In genomic region chrX:40106677-40107290, GRCh38 we compare ENCODE assay signal across 8 cellular contexts. TPM values are rescaled to one million over a fixed set of nuclear protein-coding genes. Genes with fewer than 3 reads are reported as not detected.
DNase-seq lines count a peak whose midpoint lies in the region; ATAC-seq and TF ChIP-seq lines count a peak whose summit lies in the region.

No MANE protein-coding gene starts in this region.

- H3K27me3 Mint-ChIP-seq in T-cell (peaks cover 0 to 13% of the 10 kb centered on the region in 2 donors), glutamatergic neuron (ENCODE audit: unreplicated experiment) (peaks cover 2% of the 10 kb centered on the region)

- peaks cover 10 to 22% (median 15%) of the 10 kb centered on the region in 3 donors for H3K4me1 Mint-ChIP-seq in T-cell
- H3K4me1 Mint-ChIP-seq in glutamatergic neuron (ENCODE audit: low read depth, unreplicated experiment) = peaks cover 12% of the 10 kb centered on the region
- peaks cover 6% of the 10 kb centered on the region for H3K4me1 Mint-ChIP-seq in stimulated activated effector memory CD8-positive, alpha-beta T cell treated with anti-CD3 and anti-CD28 coated beads, Interleukin-12 subunit alpha, Interleukin-12 subunit beta, amount 100 ng/mL, for 72 hours

- peak overlapping the region; percentile 55 to 83 for H3K27ac Mint-ChIP-seq in T-cell
- no peak overlapping the region for H3K27ac Mint-ChIP-seq in glutamatergic neuron (ENCODE audit: unreplicated experiment)
- H3K27ac Mint-ChIP-seq in stimulated activated effector memory CD8-positive, alpha-beta T cell treated with anti-CD3 and anti-CD28 coated beads, Interleukin-12 subunit alpha, Interleukin-12 subunit beta, amount 100 ng/mL, for 72 hours = peak overlapping the region; percentile 92

- CTCF ChIA-PET in T-cell (lab: Charles Lee) = no interaction called here

- H3K9me3 Mint-ChIP-seq in T-cell (no peaks in the 10 kb centered on the region), glutamatergic neuron (ENCODE audit: unreplicated experiment) (peaks cover 2% of the 10 kb centered on the region)
- no peaks in the 10 kb centered on the region for H3K9me3 Mint-ChIP-seq in stimulated activated effector memory CD8-positive, alpha-beta T cell treated with anti-CD3 and anti-CD28 coated beads, Interleukin-12 subunit alpha, Interleukin-12 subunit beta, amount 100 ng/mL, for 72 hours

- TF ChIP-seq CTCF in glutamatergic neuron (IDR thresholded peaks at IDR 0.05; ENCODE audit: partially characterized antibody, unreplicated experiment) = no peak

- ATAC-seq in T-cell (replicated peaks in 1 of 4) (peak in 1 of 4 experiments; percentile 4), HG03469 (IDR thresholded peaks at IDR 0.05; ENCODE audit: unreplicated experiment) (no peak)
- ATAC-seq in stimulated activated effector memory CD8-positive, alpha-beta T cell treated with anti-CD3 and anti-CD28 coated beads, Interleukin-12 subunit alpha, Interleukin-12 subunit beta, amount 100 ng/mL, for 72 hours = no peak

- H3K36me3 Mint-ChIP-seq in T-cell (no peaks in the 10 kb centered on the region), glutamatergic neuron (ENCODE audit: unreplicated experiment) (no peaks in the 10 kb centered on the region)
- peaks cover 5% of the 10 kb centered on the region for H3K36me3 Mint-ChIP-seq in stimulated activated effector memory CD8-positive, alpha-beta T cell treated with anti-CD3 and anti-CD28 coated beads, Interleukin-12 subunit alpha, Interleukin-12 subunit beta, amount 100 ng/mL, for 72 hours

- POLR2A ChIA-PET in T-cell (lab: Charles Lee) = interaction anchor here in 1 of 2 donors (0.7 kb wide), 1 partner anchor 9 kb away, joined by 3 read pairs; no protein-coding TSS in a partner anchor

- DNase-seq in DMS53 (lab: John Stamatoyannopoulos, UW) (peak; percentile 62), DMS53 treated with DMSO at 0.1 percent for 48 hours (lab: John Stamatoyannopoulos, UW; ENCODE audit: unreplicated experiment) (no peak), T-cell (no peak), glutamatergic neuron (no peak), NCI-H1930 (lab: John Stamatoyannopoulos, UW) (no peak), midbrain (lab: John Stamatoyannopoulos, UW) (no peak)
- DNase-seq in stimulated activated effector memory CD8-positive, alpha-beta T cell treated with anti-CD3 and anti-CD28 coated beads, Interleukin-12 subunit alpha, Interleukin-12 subunit beta, amount 100 ng/mL, for 72 hours (ENCODE audit: low spot score in 2 of 2) = no peak

- H3K4me3 Mint-ChIP-seq in T-cell (peak overlapping the region; percentile 78 to 84 (median 79)), glutamatergic neuron (ENCODE audit: unreplicated experiment) (peak overlapping the region; percentile 78)
- peak overlapping the region; percentile 83 for H3K4me3 Mint-ChIP-seq in stimulated activated effector memory CD8-positive, alpha-beta T cell treated with anti-CD3 and anti-CD28 coated beads, Interleukin-12 subunit alpha, Interleukin-12 subunit beta, amount 100 ng/mL, for 72 hours

RNA-seq across cellular contexts. Expression of gene BCOR, which starts 9.0 kb away (rescaled TPM):
- 10 to 100 TPM; 24.4 to 49.2 (median 42.2) TPM for total RNA-seq in T-cell
- 59.0 TPM for total RNA-seq in glutamatergic neuron (ENCODE audit: unreplicated experiment)
